1 cellular context compared by ENCODE assay signal in the genomic region with DNA sequence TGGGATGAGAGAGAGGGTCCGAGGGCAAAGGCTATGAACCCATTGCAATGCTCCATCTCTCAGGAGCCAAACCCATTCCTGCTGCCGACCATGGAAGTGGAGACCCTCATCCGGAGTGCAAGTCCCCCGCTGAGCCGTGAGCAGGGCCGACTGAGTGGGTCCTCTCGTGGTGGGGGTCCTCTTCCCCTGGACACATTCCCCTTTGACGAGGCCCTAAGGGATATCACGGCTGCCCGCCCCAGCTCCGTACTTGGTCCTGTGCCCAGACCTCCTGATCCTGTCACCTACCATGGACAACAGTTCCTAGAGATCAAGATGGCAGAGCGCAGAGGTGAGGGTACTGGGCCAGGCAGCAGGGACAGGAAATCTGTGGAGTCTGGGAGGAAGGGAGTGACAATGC.
TF ChIP-seq lines count a peak whose summit lies in the region.

No MANE protein-coding gene starts in this region.

TF ChIP-seq in GM12878, 131 proteins besides CTCF, POLR2A, EP300 and RAD21 (continued from another document):
- no peak for TF ChIP-seq NR2C2 (IDR thresholded peaks at IDR 0.05; ENCODE audit: borderline replicate concordance, control insufficient read depth, insufficient read length, low read depth)
- no peak for TF ChIP-seq NBN (IDR thresholded peaks at IDR 0.05)
- TF ChIP-seq, protein P1, sequence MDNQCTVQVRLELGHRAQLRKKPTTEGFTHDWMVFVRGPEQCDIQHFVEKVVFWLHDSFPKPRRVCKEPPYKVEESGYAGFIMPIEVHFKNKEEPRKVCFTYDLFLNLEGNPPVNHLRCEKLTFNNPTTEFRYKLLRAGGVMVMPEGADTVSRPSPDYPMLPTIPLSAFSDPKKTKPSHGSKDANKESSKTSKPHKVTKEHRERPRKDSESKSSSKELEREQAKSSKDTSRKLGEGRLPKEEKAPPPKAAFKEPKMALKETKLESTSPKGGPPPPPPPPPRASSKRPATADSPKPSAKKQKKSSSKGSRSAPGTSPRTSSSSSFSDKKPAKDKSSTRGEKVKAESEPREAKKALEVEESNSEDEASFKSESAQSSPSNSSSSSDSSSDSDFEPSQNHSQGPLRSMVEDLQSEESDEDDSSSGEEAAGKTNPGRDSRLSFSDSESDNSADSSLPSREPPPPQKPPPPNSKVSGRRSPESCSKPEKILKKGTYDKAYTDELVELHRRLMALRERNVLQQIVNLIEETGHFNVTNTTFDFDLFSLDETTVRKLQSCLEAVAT (IDR thresholded peaks at IDR 0.05): no peak
- TF ChIP-seq KLF5 (IDR thresholded peaks at IDR 0.05; ENCODE audit: partially characterized antibody): no peak
- TF ChIP-seq, protein P2, sequence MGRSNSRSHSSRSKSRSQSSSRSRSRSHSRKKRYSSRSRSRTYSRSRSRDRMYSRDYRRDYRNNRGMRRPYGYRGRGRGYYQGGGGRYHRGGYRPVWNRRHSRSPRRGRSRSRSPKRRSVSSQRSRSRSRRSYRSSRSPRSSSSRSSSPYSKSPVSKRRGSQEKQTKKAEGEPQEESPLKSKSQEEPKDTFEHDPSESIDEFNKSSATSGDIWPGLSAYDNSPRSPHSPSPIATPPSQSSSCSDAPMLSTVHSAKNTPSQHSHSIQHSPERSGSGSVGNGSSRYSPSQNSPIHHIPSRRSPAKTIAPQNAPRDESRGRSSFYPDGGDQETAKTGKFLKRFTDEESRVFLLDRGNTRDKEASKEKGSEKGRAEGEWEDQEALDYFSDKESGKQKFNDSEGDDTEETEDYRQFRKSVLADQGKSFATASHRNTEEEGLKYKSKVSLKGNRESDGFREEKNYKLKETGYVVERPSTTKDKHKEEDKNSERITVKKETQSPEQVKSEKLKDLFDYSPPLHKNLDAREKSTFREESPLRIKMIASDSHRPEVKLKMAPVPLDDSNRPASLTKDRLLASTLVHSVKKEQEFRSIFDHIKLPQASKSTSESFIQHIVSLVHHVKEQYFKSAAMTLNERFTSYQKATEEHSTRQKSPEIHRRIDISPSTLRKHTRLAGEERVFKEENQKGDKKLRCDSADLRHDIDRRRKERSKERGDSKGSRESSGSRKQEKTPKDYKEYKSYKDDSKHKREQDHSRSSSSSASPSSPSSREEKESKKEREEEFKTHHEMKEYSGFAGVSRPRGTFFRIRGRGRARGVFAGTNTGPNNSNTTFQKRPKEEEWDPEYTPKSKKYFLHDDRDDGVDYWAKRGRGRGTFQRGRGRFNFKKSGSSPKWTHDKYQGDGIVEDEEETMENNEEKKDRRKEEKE (IDR thresholded peaks at IDR 0.05): no peak
- no peak for TF ChIP-seq RFX5 (IDR thresholded peaks at IDR 0.05; ENCODE audit: low read depth, low read length)
- TF ChIP-seq EED (IDR thresholded peaks at IDR 0.05; ENCODE audit: low read depth): no peak
- TF ChIP-seq, protein P3, sequence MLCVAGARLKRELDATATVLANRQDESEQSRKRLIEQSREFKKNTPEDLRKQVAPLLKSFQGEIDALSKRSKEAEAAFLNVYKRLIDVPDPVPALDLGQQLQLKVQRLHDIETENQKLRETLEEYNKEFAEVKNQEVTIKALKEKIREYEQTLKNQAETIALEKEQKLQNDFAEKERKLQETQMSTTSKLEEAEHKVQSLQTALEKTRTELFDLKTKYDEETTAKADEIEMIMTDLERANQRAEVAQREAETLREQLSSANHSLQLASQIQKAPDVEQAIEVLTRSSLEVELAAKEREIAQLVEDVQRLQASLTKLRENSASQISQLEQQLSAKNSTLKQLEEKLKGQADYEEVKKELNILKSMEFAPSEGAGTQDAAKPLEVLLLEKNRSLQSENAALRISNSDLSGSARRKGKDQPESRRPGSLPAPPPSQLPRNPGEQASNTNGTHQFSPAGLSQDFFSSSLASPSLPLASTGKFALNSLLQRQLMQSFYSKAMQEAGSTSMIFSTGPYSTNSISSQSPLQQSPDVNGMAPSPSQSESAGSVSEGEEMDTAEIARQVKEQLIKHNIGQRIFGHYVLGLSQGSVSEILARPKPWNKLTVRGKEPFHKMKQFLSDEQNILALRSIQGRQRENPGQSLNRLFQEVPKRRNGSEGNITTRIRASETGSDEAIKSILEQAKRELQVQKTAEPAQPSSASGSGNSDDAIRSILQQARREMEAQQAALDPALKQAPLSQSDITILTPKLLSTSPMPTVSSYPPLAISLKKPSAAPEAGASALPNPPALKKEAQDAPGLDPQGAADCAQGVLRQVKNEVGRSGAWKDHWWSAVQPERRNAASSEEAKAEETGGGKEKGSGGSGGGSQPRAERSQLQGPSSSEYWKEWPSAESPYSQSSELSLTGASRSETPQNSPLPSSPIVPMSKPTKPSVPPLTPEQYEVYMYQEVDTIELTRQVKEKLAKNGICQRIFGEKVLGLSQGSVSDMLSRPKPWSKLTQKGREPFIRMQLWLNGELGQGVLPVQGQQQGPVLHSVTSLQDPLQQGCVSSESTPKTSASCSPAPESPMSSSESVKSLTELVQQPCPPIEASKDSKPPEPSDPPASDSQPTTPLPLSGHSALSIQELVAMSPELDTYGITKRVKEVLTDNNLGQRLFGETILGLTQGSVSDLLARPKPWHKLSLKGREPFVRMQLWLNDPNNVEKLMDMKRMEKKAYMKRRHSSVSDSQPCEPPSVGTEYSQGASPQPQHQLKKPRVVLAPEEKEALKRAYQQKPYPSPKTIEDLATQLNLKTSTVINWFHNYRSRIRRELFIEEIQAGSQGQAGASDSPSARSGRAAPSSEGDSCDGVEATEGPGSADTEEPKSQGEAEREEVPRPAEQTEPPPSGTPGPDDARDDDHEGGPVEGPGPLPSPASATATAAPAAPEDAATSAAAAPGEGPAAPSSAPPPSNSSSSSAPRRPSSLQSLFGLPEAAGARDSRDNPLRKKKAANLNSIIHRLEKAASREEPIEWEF (IDR thresholded peaks at IDR 0.05; ENCODE audit: insufficient replicate concordance, low read depth, low read length): no peak
- TF ChIP-seq, protein P4, sequence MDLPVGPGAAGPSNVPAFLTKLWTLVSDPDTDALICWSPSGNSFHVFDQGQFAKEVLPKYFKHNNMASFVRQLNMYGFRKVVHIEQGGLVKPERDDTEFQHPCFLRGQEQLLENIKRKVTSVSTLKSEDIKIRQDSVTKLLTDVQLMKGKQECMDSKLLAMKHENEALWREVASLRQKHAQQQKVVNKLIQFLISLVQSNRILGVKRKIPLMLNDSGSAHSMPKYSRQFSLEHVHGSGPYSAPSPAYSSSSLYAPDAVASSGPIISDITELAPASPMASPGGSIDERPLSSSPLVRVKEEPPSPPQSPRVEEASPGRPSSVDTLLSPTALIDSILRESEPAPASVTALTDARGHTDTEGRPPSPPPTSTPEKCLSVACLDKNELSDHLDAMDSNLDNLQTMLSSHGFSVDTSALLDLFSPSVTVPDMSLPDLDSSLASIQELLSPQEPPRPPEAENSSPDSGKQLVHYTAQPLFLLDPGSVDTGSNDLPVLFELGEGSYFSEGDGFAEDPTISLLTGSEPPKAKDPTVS (IDR thresholded peaks at IDR 0.05; ENCODE audit: low read depth, low read length): no peak
- no peak for TF ChIP-seq CREM (IDR thresholded peaks at IDR 0.05; ENCODE audit: low read depth)
- TF ChIP-seq, protein P5, sequence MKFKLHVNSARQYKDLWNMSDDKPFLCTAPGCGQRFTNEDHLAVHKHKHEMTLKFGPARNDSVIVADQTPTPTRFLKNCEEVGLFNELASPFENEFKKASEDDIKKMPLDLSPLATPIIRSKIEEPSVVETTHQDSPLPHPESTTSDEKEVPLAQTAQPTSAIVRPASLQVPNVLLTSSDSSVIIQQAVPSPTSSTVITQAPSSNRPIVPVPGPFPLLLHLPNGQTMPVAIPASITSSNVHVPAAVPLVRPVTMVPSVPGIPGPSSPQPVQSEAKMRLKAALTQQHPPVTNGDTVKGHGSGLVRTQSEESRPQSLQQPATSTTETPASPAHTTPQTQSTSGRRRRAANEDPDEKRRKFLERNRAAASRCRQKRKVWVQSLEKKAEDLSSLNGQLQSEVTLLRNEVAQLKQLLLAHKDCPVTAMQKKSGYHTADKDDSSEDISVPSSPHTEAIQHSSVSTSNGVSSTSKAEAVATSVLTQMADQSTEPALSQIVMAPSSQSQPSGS (IDR thresholded peaks at IDR 0.05; ENCODE audit: low read length): no peak
- no peak for TF ChIP-seq FOXK2 (IDR thresholded peaks at IDR 0.05)
- TF ChIP-seq SIX5 (IDR thresholded peaks at IDR 0.05; ENCODE audit: low read depth, low read length, severe bottlenecking): no peak
- no peak for TF ChIP-seq ZNF207 (IDR thresholded peaks at IDR 0.05; ENCODE audit: borderline replicate concordance)
- TF ChIP-seq, protein P6, sequence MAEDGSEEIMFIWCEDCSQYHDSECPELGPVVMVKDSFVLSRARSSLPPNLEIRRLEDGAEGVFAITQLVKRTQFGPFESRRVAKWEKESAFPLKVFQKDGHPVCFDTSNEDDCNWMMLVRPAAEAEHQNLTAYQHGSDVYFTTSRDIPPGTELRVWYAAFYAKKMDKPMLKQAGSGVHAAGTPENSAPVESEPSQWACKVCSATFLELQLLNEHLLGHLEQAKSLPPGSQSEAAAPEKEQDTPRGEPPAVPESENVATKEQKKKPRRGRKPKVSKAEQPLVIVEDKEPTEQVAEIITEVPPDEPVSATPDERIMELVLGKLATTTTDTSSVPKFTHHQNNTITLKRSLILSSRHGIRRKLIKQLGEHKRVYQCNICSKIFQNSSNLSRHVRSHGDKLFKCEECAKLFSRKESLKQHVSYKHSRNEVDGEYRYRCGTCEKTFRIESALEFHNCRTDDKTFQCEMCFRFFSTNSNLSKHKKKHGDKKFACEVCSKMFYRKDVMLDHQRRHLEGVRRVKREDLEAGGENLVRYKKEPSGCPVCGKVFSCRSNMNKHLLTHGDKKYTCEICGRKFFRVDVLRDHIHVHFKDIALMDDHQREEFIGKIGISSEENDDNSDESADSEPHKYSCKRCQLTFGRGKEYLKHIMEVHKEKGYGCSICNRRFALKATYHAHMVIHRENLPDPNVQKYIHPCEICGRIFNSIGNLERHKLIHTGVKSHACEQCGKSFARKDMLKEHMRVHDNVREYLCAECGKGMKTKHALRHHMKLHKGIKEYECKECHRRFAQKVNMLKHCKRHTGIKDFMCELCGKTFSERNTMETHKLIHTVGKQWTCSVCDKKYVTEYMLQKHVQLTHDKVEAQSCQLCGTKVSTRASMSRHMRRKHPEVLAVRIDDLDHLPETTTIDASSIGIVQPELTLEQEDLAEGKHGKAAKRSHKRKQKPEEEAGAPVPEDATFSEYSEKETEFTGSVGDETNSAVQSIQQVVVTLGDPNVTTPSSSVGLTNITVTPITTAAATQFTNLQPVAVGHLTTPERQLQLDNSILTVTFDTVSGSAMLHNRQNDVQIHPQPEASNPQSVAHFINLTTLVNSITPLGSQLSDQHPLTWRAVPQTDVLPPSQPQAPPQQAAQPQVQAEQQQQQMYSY (CRISPR knock-in tag; IDR thresholded peaks at IDR 0.05): no peak
- TF ChIP-seq, protein P7, sequence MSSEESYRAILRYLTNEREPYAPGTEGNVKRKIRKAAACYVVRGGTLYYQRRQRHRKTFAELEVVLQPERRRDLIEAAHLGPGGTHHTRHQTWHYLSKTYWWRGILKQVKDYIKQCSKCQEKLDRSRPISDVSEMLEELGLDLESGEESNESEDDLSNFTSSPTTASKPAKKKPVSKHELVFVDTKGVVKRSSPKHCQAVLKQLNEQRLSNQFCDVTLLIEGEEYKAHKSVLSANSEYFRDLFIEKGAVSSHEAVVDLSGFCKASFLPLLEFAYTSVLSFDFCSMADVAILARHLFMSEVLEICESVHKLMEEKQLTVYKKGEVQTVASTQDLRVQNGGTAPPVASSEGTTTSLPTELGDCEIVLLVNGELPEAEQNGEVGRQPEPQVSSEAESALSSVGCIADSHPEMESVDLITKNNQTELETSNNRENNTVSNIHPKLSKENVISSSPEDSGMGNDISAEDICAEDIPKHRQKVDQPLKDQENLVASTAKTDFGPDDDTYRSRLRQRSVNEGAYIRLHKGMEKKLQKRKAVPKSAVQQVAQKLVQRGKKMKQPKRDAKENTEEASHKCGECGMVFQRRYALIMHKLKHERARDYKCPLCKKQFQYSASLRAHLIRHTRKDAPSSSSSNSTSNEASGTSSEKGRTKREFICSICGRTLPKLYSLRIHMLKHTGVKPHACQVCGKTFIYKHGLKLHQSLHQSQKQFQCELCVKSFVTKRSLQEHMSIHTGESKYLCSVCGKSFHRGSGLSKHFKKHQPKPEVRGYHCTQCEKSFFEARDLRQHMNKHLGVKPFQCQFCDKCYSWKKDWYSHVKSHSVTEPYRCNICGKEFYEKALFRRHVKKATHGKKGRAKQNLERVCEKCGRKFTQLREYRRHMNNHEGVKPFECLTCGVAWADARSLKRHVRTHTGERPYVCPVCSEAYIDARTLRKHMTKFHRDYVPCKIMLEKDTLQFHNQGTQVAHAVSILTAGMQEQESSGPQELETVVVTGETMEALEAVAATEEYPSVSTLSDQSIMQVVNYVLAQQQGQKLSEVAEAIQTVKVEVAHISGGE (CRISPR knock-in tag; IDR thresholded peaks at IDR 0.05): no peak
- TF ChIP-seq, protein P8, sequence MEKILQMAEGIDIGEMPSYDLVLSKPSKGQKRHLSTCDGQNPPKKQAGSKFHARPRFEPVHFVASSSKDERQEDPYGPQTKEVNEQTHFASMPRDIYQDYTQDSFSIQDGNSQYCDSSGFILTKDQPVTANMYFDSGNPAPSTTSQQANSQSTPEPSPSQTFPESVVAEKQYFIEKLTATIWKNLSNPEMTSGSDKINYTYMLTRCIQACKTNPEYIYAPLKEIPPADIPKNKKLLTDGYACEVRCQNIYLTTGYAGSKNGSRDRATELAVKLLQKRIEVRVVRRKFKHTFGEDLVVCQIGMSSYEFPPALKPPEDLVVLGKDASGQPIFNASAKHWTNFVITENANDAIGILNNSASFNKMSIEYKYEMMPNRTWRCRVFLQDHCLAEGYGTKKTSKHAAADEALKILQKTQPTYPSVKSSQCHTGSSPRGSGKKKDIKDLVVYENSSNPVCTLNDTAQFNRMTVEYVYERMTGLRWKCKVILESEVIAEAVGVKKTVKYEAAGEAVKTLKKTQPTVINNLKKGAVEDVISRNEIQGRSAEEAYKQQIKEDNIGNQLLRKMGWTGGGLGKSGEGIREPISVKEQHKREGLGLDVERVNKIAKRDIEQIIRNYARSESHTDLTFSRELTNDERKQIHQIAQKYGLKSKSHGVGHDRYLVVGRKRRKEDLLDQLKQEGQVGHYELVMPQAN (conservative IDR thresholded peaks at IDR 0.05): no peak
TF ChIP-seq in GM12878: peak in this region for 0.
